11 cellular contexts compared by ENCODE assay signal in the genomic region with DNA sequence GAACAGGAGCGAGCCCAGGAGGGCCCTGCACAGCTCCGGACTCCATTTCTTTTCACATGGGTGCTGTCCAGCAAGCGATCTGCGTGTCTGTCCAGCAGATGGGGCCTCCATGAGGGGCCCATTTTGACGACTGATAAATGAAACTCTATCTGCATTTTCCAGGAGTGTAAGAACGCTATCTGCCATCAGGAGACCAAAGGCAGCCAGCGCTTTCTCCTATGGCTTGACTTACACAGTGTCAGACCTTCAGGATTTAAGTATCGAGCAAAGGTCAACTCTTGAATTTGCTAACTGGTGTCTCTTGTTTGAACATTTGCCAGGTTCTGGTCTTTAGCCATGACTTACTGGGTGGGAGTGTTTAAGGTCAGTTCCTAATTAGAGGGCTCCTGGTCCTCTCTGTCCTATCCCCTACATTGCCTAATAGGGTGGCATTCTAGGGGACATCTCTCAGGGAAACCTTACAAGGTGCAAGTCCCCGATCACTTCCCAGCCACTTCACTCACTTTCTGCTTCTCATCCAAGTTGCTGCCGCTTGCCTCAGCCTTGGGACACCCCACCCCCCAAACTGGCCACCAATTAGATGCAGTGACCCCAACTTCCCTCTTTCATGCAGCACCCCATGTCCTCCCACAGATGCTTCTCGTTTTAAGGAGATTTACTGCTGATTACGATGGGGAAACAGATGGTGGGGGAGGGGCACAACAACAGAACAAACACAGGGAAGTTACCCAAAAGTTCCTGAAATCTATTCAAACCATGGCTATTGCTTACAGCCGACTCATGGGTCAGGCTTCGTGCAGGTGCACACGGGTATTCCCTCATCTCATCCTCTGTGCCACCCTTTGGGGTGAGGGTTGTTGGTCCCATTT. TPM values are rescaled to one million over a fixed set of nuclear protein-coding genes. Genes with fewer than 3 reads are reported as not detected.
A peak's percentile ranks its signal among the peaks of the same experiment; 100 is the strongest.
DNase-seq lines count a peak whose midpoint lies in the region; ATAC-seq, FAIRE-seq and TF ChIP-seq lines count a peak whose summit lies in the region.
"Had no signal": no experiment of that assay in that cellular context is flagged by ENCODE, and none has a peak within 500 bp of the region (broad histone marks: within the 10 kb centered on the region; RNA-seq: fewer than 3 reads in every experiment).

No MANE protein-coding gene starts in this region.

- peak in 1 of 4 donors; percentile 37 for TF ChIP-seq POLR2A in esophagus squamous epithelium (IDR thresholded peaks at IDR 0.05)

- peaks cover 37 to 95% (median 60%) of the 10 kb centered on the region in 3 donors for H3K4me1 ChIP-seq in esophagus squamous epithelium
- peaks cover 0 to 7% (median 0%) of the 10 kb centered on the region in 3 donors for H3K4me1 ChIP-seq in pancreas
- H3K4me1 ChIP-seq: HAP-1 had no signal

- no peak for FAIRE-seq in pancreas (lab: Jason Lieb, UNC)

- TF ChIP-seq CTCF in esophagus squamous epithelium (IDR thresholded peaks at IDR 0.05) (no peak), pancreas (IDR thresholded peaks at IDR 0.05) (no peak)

- intact Hi-C loops in esophagus squamous epithelium (cut with DNase I) (no loop called here), pancreas (cut with DNase I) (no loop called here)

- H3K27me3 ChIP-seq in esophagus squamous epithelium (no peaks in the 10 kb centered on the region), pancreas (no peaks in the 10 kb centered on the region)

- peak; percentile 45 for DNase-seq in DMS 273 treated with DMSO at 0.1 percent for 48 hours (lab: John Stamatoyannopoulos, UW)
- DNase-seq in esophagus squamous epithelium (lab: John Stamatoyannopoulos, UW): no peak
- peak in 2 of 6 donors; percentile 11 to 68 for DNase-seq in pancreas
- no peak for DNase-seq in NCI-H187 treated with DMSO at 0.1 percent for 48 hours (lab: John Stamatoyannopoulos, UW)
- DNase-seq in AG20443 (ENCODE audit: low spot score): no peak
- DNase-seq in NCI-H187 (lab: John Stamatoyannopoulos, UW): no peak
- DNase-seq: cortex of kidney, NCI-H2029 treated with DMSO at 0.1 percent for 48 hours had no signal

- H3K36me3 ChIP-seq in esophagus squamous epithelium: peaks cover 14 to 72% (median 36%) of the 10 kb centered on the region in 3 donors
- peaks cover 0 to 12% (median 0%) of the 10 kb centered on the region in 3 donors for H3K36me3 ChIP-seq in pancreas
- H3K36me3 ChIP-seq: HAP-1 had no signal

- WGBS in esophagus squamous epithelium, 2 donors: 72 to 77% methylated on average over 11 to 13 of the region's 15 CpGs
- WGBS in pancreas, 2 donors: 78 to 80% methylated on average over 15 of the region's 15 CpGs

- peak overlapping the region; percentile 36 to 86 (median 62) for H3K27ac ChIP-seq in esophagus squamous epithelium
- H3K27ac ChIP-seq in pancreas: peak overlapping the region in 2 of 4 donors; percentile 27 to 33

- no peaks in the 10 kb centered on the region for H3K9me3 ChIP-seq in esophagus squamous epithelium
- no peaks in the 10 kb centered on the region for H3K9me3 ChIP-seq in pancreas
- H3K9me3 ChIP-seq: HAP-1 had no signal

- H3K4me3 ChIP-seq in esophagus squamous epithelium (no peak overlapping the region), pancreas (no peak overlapping the region)
- H3K4me3 ChIP-seq: HAP-1 had no signal

- ATAC-seq in pancreas: peak in 3 of 4 donors; percentile 22 to 46 (median 26)
- ATAC-seq in GM21786 (IDR thresholded peaks at IDR 0.05; ENCODE audit: unreplicated experiment): no peak

TF ChIP-seq in PFSK-1, 5 proteins besides CTCF, POLR2A, EP300 and RAD21:
- TF ChIP-seq TAF1 (IDR thresholded peaks at IDR 0.05; ENCODE audit: borderline replicate concordance, insufficient read depth, low read length): no peak
- TF ChIP-seq REST (IDR thresholded peaks at IDR 0.05; ENCODE audit: insufficient read depth in 1 of 2, low read depth in 2 of 2, low read length in 2 of 2): peak; percentile 57 to 80; a peak in 3 of 4 replicates

RNA-seq across cellular contexts. Expression of gene VSIR, which starts 20.0 kb away (rescaled TPM):
- polyA plus RNA-seq in PFSK-1 (2012; ENCODE audit: insufficient read length, low read depth): not detected
- total RNA-seq in esophagus squamous epithelium (10 to 100 TPM; 34.1 to 51.7 (median 44.8) TPM), pancreas (10 to 100 TPM in 3 of 6 donors, 1 to 10 TPM in 3; 3.7 to 27.6 (median 9.7) TPM)
- polyA plus RNA-seq in pancreas: 10 to 100 TPM in 1 of 2 donors, 1 to 10 TPM in 1; 5.9 to 10.2 TPM

RNA-seq across cellular contexts. Expression of gene C10orf105, which starts 33.7 kb away (rescaled TPM):
- not detected for polyA plus RNA-seq in PFSK-1 (2012; ENCODE audit: insufficient read length, low read depth)
- total RNA-seq in esophagus squamous epithelium (under 1 TPM in 2 of 4 donors, not detected in 2; under 0.01 to 0.15 TPM), pancreas (under 1 TPM in 1 of 6 donors, not detected in 5; 0.06 TPM)
- polyA plus RNA-seq in pancreas: under 1 TPM; 0.08 to 0.14 TPM
